Comparison of ENCODE assay signal across 32 cellular contexts in genomic region chr12:132056959-132057358, GRCh38.
A peak's percentile ranks its signal among the peaks of the same experiment; 100 is the strongest.
DNase-seq lines count a peak whose midpoint lies in the region; ATAC-seq and TF ChIP-seq lines count a peak whose summit lies in the region.
"Had no signal": no experiment of that assay in that cellular context is flagged by ENCODE, and none has a peak within 500 bp of the region (broad histone marks: within the 10 kb centered on the region; RNA-seq: fewer than 3 reads in every experiment).

No MANE protein-coding gene starts in this region.

- H3K9me3 ChIP-seq in BLaER1, result no peaks in the 10 kb centered on the region
- H3K9me3 ChIP-seq: esophagus muscularis mucosa, heart right ventricle, right atrium auricular region, SK-N-SH had no signal

- peaks cover 52% of the 10 kb centered on the region for H3K36me3 ChIP-seq in BLaER1

- peaks cover 100% of the 10 kb centered on the region for H3K4me1 ChIP-seq in BLaER1
- H3K4me1 ChIP-seq: esophagus muscularis mucosa, foreskin keratinocyte, heart right ventricle, parathyroid adenoma, right atrium auricular region had no signal

- DNase-seq in memory B cell (ENCODE audit: low spot score in 2 of 2), result no peak
- DNase-seq in activated CD4-positive, alpha-beta T cell treated with anti-CD3 and anti-CD28 coated beads, Interleukin-2, amount 10 ng/mL, durations not matched to agents 7 days and 5 days, result no peak
- DNase-seq in coronary artery (ENCODE audit: low spot score), result no peak
- DNase-seq in NCI-H1092 (lab: John Stamatoyannopoulos, UW), result no peak
- DNase-seq: activated CD4-positive, alpha-beta T cell treated with anti-CD3 and anti-CD28 coated beads for 1 hour; activated CD8-positive, alpha-beta T cell treated with anti-CD3 and anti-CD28 coated beads for 36 hours; activated gamma-delta T cell; activated naive CD8-positive, alpha-beta T cell treated with anti-CD3 and anti-CD28 coated beads, Interleukin-2, amount 50 U/mL, for 24 hours; Calu3; caudate nucleus; DND-41; endodermal cell; heart right ventricle; NCI-H1417; NCI-H2029 treated with DMSO at 0.1 percent for 48 hours; NCI-H69; SK-N-SH; stimulated activated CD4-positive, alpha-beta T cell treated with anti-CD3 and anti-CD28 coated beads, Interleukin-2, amount 100 ng/mL, for 24 hours had no signal

- no peak overlapping the region for H3K4me3 Mint-ChIP-seq in memory B cell
- no peak overlapping the region for H3K4me3 Mint-ChIP-seq in activated CD4-positive, alpha-beta T cell treated with anti-CD3 and anti-CD28 coated beads, Interleukin-2, amount 10 ng/mL, durations not matched to agents 7 days and 5 days
- H3K4me3 Mint-ChIP-seq: activated CD8-positive, alpha-beta T cell treated with anti-CD3 and anti-CD28 coated beads for 36 hours; activated naive CD8-positive, alpha-beta T cell treated with anti-CD3 and anti-CD28 coated beads, Interleukin-2, amount 50 U/mL, for 24 hours; dendritic cell treated with granulocyte-macrophage colony-stimulating factor and Interleukin-4, amounts not matched to agents 40 ng/mL and 50 ng/mL, for 4 days; endodermal cell; neural crest cell; T-helper 1 cell treated with Interleukin-12 subunit alpha and Interleukin-12 subunit beta and Interleukin-4 antibody, amounts not matched to agents 30 μg/mL and 1 μg/mL, for 36 hours; type B pancreatic cell had no signal

- CTCF ChIA-PET in activated CD4-positive, alpha-beta T cell treated with anti-CD3 and anti-CD28 coated beads, Interleukin-2, amount 10 ng/mL, durations not matched to agents 7 days and 5 days (lab: Charles Lee), result no interaction called here

- H3K9me3 Mint-ChIP-seq in memory B cell, result no peaks in the 10 kb centered on the region
- H3K9me3 Mint-ChIP-seq in activated CD4-positive, alpha-beta T cell treated with anti-CD3 and anti-CD28 coated beads, Interleukin-2, amount 10 ng/mL, durations not matched to agents 7 days and 5 days, result no peaks in the 10 kb centered on the region
- H3K9me3 Mint-ChIP-seq: activated CD8-positive, alpha-beta T cell treated with anti-CD3 and anti-CD28 coated beads for 36 hours; activated naive CD8-positive, alpha-beta T cell treated with anti-CD3 and anti-CD28 coated beads, Interleukin-2, amount 50 U/mL, for 24 hours; dendritic cell treated with granulocyte-macrophage colony-stimulating factor and Interleukin-4, amounts not matched to agents 40 ng/mL and 50 ng/mL, for 4 days; endodermal cell; neural crest cell; T-helper 1 cell treated with Interleukin-12 subunit alpha and Interleukin-12 subunit beta and Interleukin-4 antibody, amounts not matched to agents 30 μg/mL and 1 μg/mL, for 36 hours; type B pancreatic cell had no signal

- no peaks in the 10 kb centered on the region for H3K27me3 ChIP-seq in BLaER1
- H3K27me3 ChIP-seq: esophagus muscularis mucosa, foreskin keratinocyte, heart right ventricle, right atrium auricular region had no signal

- POLR2A ChIA-PET in activated CD4-positive, alpha-beta T cell treated with anti-CD3 and anti-CD28 coated beads, Interleukin-2, amount 10 ng/mL, durations not matched to agents 7 days and 5 days (lab: Charles Lee), result no interaction called here

- ATAC-seq in GM18868 (IDR thresholded peaks at IDR 0.05; ENCODE audit: unreplicated experiment), result peak; percentile 76
- peak; percentile 64 for ATAC-seq in HG03108 (IDR thresholded peaks at IDR 0.05; ENCODE audit: unreplicated experiment)
- ATAC-seq in memory B cell (ENCODE audit: low read depth), result peak; percentile 81
- no peak for ATAC-seq in HG03460 (IDR thresholded peaks at IDR 0.05; ENCODE audit: unreplicated experiment)
- ATAC-seq: activated CD8-positive, alpha-beta T cell treated with anti-CD3 and anti-CD28 coated beads for 36 hours; activated naive CD8-positive, alpha-beta T cell treated with anti-CD3 and anti-CD28 coated beads, Interleukin-2, amount 50 U/mL, for 24 hours; foreskin keratinocyte; heart right ventricle had no signal

- H3K27ac ChIP-seq in BLaER1 (0 out of 2 replicates have a peak overlapping the region, but pooled peaks have one; percentile 10), coronary artery (no peak overlapping the region)
- H3K27ac ChIP-seq: C4-2B, esophagus muscularis mucosa, foreskin keratinocyte, heart right ventricle, parathyroid adenoma, right atrium auricular region had no signal

- TF ChIP-seq CTCF in coronary artery (IDR thresholded peaks at IDR 0.05), result no peak

- H4K20me1 ChIP-seq in BLaER1, result peaks cover 63% of the 10 kb centered on the region

- peak overlapping the region; percentile 75 for H3K4me2 ChIP-seq in BLaER1
- H3K4me2 ChIP-seq: SK-N-SH had no signal

- peaks cover 25% of the 10 kb centered on the region for H3K4me1 Mint-ChIP-seq in memory B cell
- H3K4me1 Mint-ChIP-seq in activated CD4-positive, alpha-beta T cell treated with anti-CD3 and anti-CD28 coated beads, Interleukin-2, amount 10 ng/mL, durations not matched to agents 7 days and 5 days, result no peaks in the 10 kb centered on the region
- H3K4me1 Mint-ChIP-seq: endodermal cell had no signal

- H3K27ac Mint-ChIP-seq in memory B cell, result peak overlapping the region; percentile 65
- H3K27ac Mint-ChIP-seq in activated CD4-positive, alpha-beta T cell treated with anti-CD3 and anti-CD28 coated beads, Interleukin-2, amount 10 ng/mL, durations not matched to agents 7 days and 5 days, result no peak overlapping the region
- H3K27ac Mint-ChIP-seq: activated CD8-positive, alpha-beta T cell treated with anti-CD3 and anti-CD28 coated beads for 36 hours; activated naive CD8-positive, alpha-beta T cell treated with anti-CD3 and anti-CD28 coated beads, Interleukin-2, amount 50 U/mL, for 24 hours; dendritic cell treated with granulocyte-macrophage colony-stimulating factor and Interleukin-4, amounts not matched to agents 40 ng/mL and 50 ng/mL, for 4 days; endodermal cell; T-helper 1 cell treated with Interleukin-12 subunit alpha and Interleukin-12 subunit beta and Interleukin-4 antibody, amounts not matched to agents 30 μg/mL and 1 μg/mL, for 36 hours; type B pancreatic cell had no signal

- peaks cover 41% of the 10 kb centered on the region for H3K36me3 Mint-ChIP-seq in memory B cell
- H3K36me3 Mint-ChIP-seq in activated CD4-positive, alpha-beta T cell treated with anti-CD3 and anti-CD28 coated beads, Interleukin-2, amount 10 ng/mL, durations not matched to agents 7 days and 5 days (ENCODE audit: low read depth), result peaks cover 34% of the 10 kb centered on the region

- no peak overlapping the region for H3K4me3 ChIP-seq in BLaER1
- H3K4me3 ChIP-seq in coronary artery, result no peak overlapping the region
- H3K4me3 ChIP-seq: esophagus muscularis mucosa, heart right ventricle, lung, right atrium auricular region had no signal

- H3K9ac ChIP-seq in BLaER1, result peak overlapping the region; percentile 0; the same call in 1 of the 2 replicates
- H3K9ac ChIP-seq: parathyroid adenoma, SK-N-SH had no signal

- no peaks in the 10 kb centered on the region for H3K27me3 Mint-ChIP-seq in memory B cell
- no peaks in the 10 kb centered on the region for H3K27me3 Mint-ChIP-seq in activated CD4-positive, alpha-beta T cell treated with anti-CD3 and anti-CD28 coated beads, Interleukin-2, amount 10 ng/mL, durations not matched to agents 7 days and 5 days
- H3K27me3 Mint-ChIP-seq: activated CD8-positive, alpha-beta T cell treated with anti-CD3 and anti-CD28 coated beads for 36 hours; activated naive CD8-positive, alpha-beta T cell treated with anti-CD3 and anti-CD28 coated beads, Interleukin-2, amount 50 U/mL, for 24 hours; dendritic cell treated with granulocyte-macrophage colony-stimulating factor and Interleukin-4, amounts not matched to agents 40 ng/mL and 50 ng/mL, for 4 days; type B pancreatic cell had no signal
